11 cellular contexts compared by ENCODE assay signal in genomic region chr14:75049731-75050201, GRCh38. TPM values are rescaled to one million over a fixed set of nuclear protein-coding genes. Genes with fewer than 3 reads are reported as not detected.
DNase-seq lines count a peak whose midpoint lies in the region; ATAC-seq, FAIRE-seq and TF ChIP-seq lines count a peak whose summit lies in the region.
"Had no signal": no experiment of that assay in that cellular context is flagged by ENCODE, and none has a peak within 500 bp of the region (broad histone marks: within the 10 kb centered on the region; RNA-seq: fewer than 3 reads in every experiment).

No MANE protein-coding gene starts in this region.

- peak overlapping the region; percentile 90 to 91 for H3K27ac ChIP-seq in ascending aorta
- H3K27ac ChIP-seq: HL-60 had no signal

- H3K4me3 Mint-ChIP-seq in naive thymus-derived CD8-positive, alpha-beta T cell: peak overlapping the region in 9 of 10 donors; percentile 80 to 96 (median 89)

- no peak for TF ChIP-seq CTCF in ascending aorta (IDR thresholded peaks at IDR 0.05)

- TF ChIP-seq POLR2A in GM12892 (IDR thresholded peaks at IDR 0.05; ENCODE audit: low read depth, low read length): no peak

- peaks cover 12 to 56% (median 47%) of the 10 kb centered on the region in 4 donors for H3K4me1 Mint-ChIP-seq in naive thymus-derived CD8-positive, alpha-beta T cell

- peaks cover 0 to 3% (median 0%) of the 10 kb centered on the region in 5 donors for H3K27me3 Mint-ChIP-seq in naive thymus-derived CD8-positive, alpha-beta T cell

- no peaks in the 10 kb centered on the region for H3K27me3 ChIP-seq in ascending aorta

- H3K36me3 ChIP-seq in ascending aorta: peaks cover 0 to 4% of the 10 kb centered on the region in 2 donors

- peaks cover 3 to 24% of the 10 kb centered on the region in 2 donors for H3K4me1 ChIP-seq in ascending aorta

- no peak for ATAC-seq in naive thymus-derived CD8-positive, alpha-beta T cell
- ATAC-seq in GM19467 (IDR thresholded peaks at IDR 0.05; ENCODE audit: unreplicated experiment): no peak

- peak overlapping the region in 6 of 10 donors; percentile 81 to 99 (median 93) for H3K27ac Mint-ChIP-seq in naive thymus-derived CD8-positive, alpha-beta T cell

- no peak for FAIRE-seq in GM12892 (lab: Jason Lieb, UNC)

- H3K9me3 ChIP-seq in ascending aorta: no peaks in the 10 kb centered on the region

- peak overlapping the region in 1 of 2 donors; percentile 32 for H3K4me3 ChIP-seq in ascending aorta

- DNase-seq in AG08395 (ENCODE audit: low spot score) (peak; percentile 30), HCEC 1CT (peak; percentile 50), ascending aorta (ENCODE audit: low spot score in 2 of 2) (no peak), SK-N-DZ (ENCODE audit: low spot score) (no peak), NCI-H526 (lab: John Stamatoyannopoulos, UW) (no peak), GM12892 (ENCODE audit: insufficient read length) (no peak)
- no peak for DNase-seq in naive thymus-derived CD8-positive, alpha-beta T cell
- DNase-seq: activated CD4-positive, alpha-beta T cell treated with anti-CD3 and anti-CD28 coated beads, Interleukin-2, amount 50 U/mL, for 4 hours; NCI-H774 had no signal

- intact Hi-C loops in ascending aorta (cut with DNase I): no loop called here

- POLR2A ChIA-PET in naive thymus-derived CD8-positive, alpha-beta T cell (lab: Charles Lee): interaction anchor here (0.6 to 3.2 kb wide), 3 partner anchors 14 to 542 kb away, joined by 3 to 8 read pairs (median 3); partner anchors contain the start of gene ACYP1

- peaks cover 0 to 2% (median 0%) of the 10 kb centered on the region in 9 donors for H3K9me3 Mint-ChIP-seq in naive thymus-derived CD8-positive, alpha-beta T cell

- peaks cover 0 to 14% (median 7%) of the 10 kb centered on the region in 3 donors for H3K36me3 Mint-ChIP-seq in naive thymus-derived CD8-positive, alpha-beta T cell

RNA-seq across cellular contexts. Expression of gene MLH3, which starts 1.5 kb away (rescaled TPM):
- 23.9 TPM for total RNA-seq in ascending aorta
- total RNA-seq in naive thymus-derived CD8-positive, alpha-beta T cell: 10 to 100 TPM; 26.9 to 31.2 TPM
- 10 to 100 TPM in 2 of 3 donors, 1 to 10 TPM in 1; 9.3 to 11.9 (median 10.8) TPM for polyA plus RNA-seq in naive thymus-derived CD8-positive, alpha-beta T cell
- polyA plus RNA-seq in SK-N-DZ (2014; cell fraction: cytosol; rRNA removed): 2.4 and 4.0 TPM in 2 replicates
- 4.8 TPM in 2 replicates for polyA plus RNA-seq in SK-N-DZ (2014; cell fraction: nucleus; rRNA removed)
- 15.6 TPM for polyA plus RNA-seq in GM12892 (2012; ENCODE audit: missing spikeins)

RNA-seq across cellular contexts. Expression of gene ACYP1, which starts 14.1 kb away (rescaled TPM):
- total RNA-seq in ascending aorta: not detected
- 10 to 100 TPM; 24.5 to 25.1 TPM for total RNA-seq in naive thymus-derived CD8-positive, alpha-beta T cell
- 10 to 100 TPM; 12.8 to 17.7 (median 13.2) TPM for polyA plus RNA-seq in naive thymus-derived CD8-positive, alpha-beta T cell
- polyA plus RNA-seq in SK-N-DZ (2014; cell fraction: cytosol; rRNA removed): 58.8 and 64.3 TPM in 2 replicates
- polyA plus RNA-seq in SK-N-DZ (2014; cell fraction: nucleus; rRNA removed): 64.1 and 95.6 TPM in 2 replicates
- polyA plus RNA-seq in GM12892 (2012; ENCODE audit: missing spikeins): 38.1 TPM

RNA-seq across cellular contexts. Expression of gene ZC2HC1C, which starts 19.7 kb away (rescaled TPM):
- not detected for total RNA-seq in ascending aorta
- under 1 TPM in 1 of 2 experiments, not detected in 1; 0.70 TPM for total RNA-seq in naive thymus-derived CD8-positive, alpha-beta T cell
- 1 to 10 TPM in 1 of 3 donors, under 1 TPM in 1, not detected in 1; 0.69 to 1.2 TPM for polyA plus RNA-seq in naive thymus-derived CD8-positive, alpha-beta T cell
- 3.4 and 6.9 TPM in 2 replicates for polyA plus RNA-seq in SK-N-DZ (2014; cell fraction: cytosol; rRNA removed)
- 0.95 and 1.7 TPM in 2 replicates for polyA plus RNA-seq in SK-N-DZ (2014; cell fraction: nucleus; rRNA removed)
- polyA plus RNA-seq in GM12892 (2012; ENCODE audit: missing spikeins): 2.2 TPM

RNA-seq across cellular contexts. Expression of gene EIF2B2, which starts 47.0 kb away (rescaled TPM):
- 27.1 TPM for total RNA-seq in ascending aorta
- 10 to 100 TPM; 28.7 to 36.7 TPM for total RNA-seq in naive thymus-derived CD8-positive, alpha-beta T cell
- polyA plus RNA-seq in naive thymus-derived CD8-positive, alpha-beta T cell: 10 to 100 TPM; 14.1 to 26.7 (median 17.5) TPM
- 49.7 and 57.3 TPM in 2 replicates for polyA plus RNA-seq in SK-N-DZ (2014; cell fraction: cytosol; rRNA removed)
- polyA plus RNA-seq in SK-N-DZ (2014; cell fraction: nucleus; rRNA removed): 47.3 and 55.5 TPM in 2 replicates
- polyA plus RNA-seq in GM12892 (2012; ENCODE audit: missing spikeins): 31.2 TPM

Comparison
In these comparisons a context has a peak if more than half of its experiments do, and no peak if none do; other contexts are left out.
1. DNase-seq: peak in AG08395 (single experiment) and HCEC 1CT (single experiment); none in ascending aorta (0 of 2), naive thymus-derived CD8-positive, alpha-beta T cell (0 of 10), SK-N-DZ (single experiment), NCI-H526 (0 of 2) and GM12892 (single experiment).
2. RNA of gene ACYP1, which starts 14.1 kb away (total RNA-seq): 24.5 to 25.1 TPM in naive thymus-derived CD8-positive, alpha-beta T cell; not detected in ascending aorta (single experiment); every median in the first group is over 10 times any median in the second.